In the genomic region with DNA sequence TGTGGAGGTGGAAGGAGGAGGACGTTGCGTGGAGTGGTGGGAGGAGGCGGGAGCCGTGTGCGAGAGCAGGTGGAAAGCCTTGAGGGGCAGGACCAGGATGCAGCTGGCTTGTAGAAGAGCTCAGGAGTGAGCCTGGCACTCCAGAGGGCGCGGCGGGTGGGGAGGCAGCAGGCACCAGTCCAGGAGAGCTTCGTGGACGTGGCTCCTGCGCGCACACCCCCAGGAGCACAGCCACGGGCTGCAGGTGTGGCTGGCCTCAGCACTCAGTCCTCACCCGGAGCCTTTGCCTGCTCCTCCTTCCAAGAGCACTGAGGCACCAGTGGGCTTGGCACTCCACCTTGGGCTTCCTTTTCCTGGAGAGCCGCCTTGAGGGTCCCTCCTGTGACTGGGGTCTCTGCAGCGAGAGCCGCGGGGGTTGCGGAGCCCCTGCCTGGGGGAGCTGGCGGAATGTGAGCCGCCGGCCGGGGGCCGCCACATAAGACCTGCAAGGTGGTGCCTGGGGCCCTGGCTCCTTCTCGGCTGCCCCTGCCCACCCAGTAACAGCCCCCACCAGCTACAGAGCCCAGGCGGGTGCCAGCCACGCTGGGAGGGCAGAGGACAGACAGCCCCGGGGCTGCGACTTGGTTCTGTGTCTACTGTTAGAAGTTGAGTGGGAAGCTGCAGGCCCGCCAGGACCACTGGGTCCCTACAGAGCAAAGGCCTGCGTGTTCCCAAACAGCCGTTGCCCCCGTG, we compare ENCODE assay signal across 32 cellular contexts. TPM values are rescaled to one million over a fixed set of nuclear protein-coding genes. Genes with fewer than 3 reads are reported as not detected.
DNase-seq lines count a peak whose midpoint lies in the region; ATAC-seq and TF ChIP-seq lines count a peak whose summit lies in the region.
"Had no signal": no experiment of that assay in that cellular context is flagged by ENCODE, and none has a peak within 500 bp of the region (broad histone marks: within the 10 kb centered on the region; RNA-seq: fewer than 3 reads in every experiment).

No MANE protein-coding gene starts in this region.

- H3K9me3 Mint-ChIP-seq in chondrocyte (ENCODE audit: low read depth) (no peaks in the 10 kb centered on the region), neural progenitor cell (no peaks in the 10 kb centered on the region)
- H3K9me3 Mint-ChIP-seq: activated CD4-positive, alpha-beta memory T cell treated with anti-CD3 and anti-CD28 coated beads for 36 hours; activated naive CD8-positive, alpha-beta T cell treated with anti-CD3 and anti-CD28 coated beads for 36 hours; activated T-helper 2 cell treated with anti-CD3 and anti-CD28 coated beads, Interferon-gamma antibody, Interleukin-2, Interleukin-4, amounts not matched to agents 10 μg/mL and 5 μg/mL and 100 μg/mL, durations not matched to agents 14 hours and 24 hours and 36 hours; endodermal cell; stimulated activated naive CD8-positive, alpha-beta T cell treated with anti-CD3 and anti-CD28 coated beads, Interleukin-15, amount 100 ng/mL, for 72 hours; T-helper 1 cell treated with Interleukin-12 subunit alpha and Interleukin-12 subunit beta and Interleukin-4 antibody, amounts not matched to agents 30 μg/mL and 1 μg/mL, for 36 hours had no signal

- TF ChIP-seq CTCF in BE2C (IDR thresholded peaks at IDR 0.05; ENCODE audit: low read depth, low read length), result no peak
- no peak for TF ChIP-seq CTCF in GM06990 (IDR thresholded peaks at IDR 0.05; ENCODE audit: insufficient read depth, low read length, poor library complexity, severe bottlenecking)
- TF ChIP-seq CTCF in chondrocyte (IDR thresholded peaks at IDR 0.05), result no peak
- no peak for TF ChIP-seq CTCF in neural progenitor cell (IDR thresholded peaks at IDR 0.05)

- H3K27me3 ChIP-seq in BE2C (peaks cover 38% of the 10 kb centered on the region), GM06990 (replicated peaks; ENCODE audit: control insufficient read depth, insufficient read depth, low read length) (no peaks in the 10 kb centered on the region), neural progenitor cell (no peaks in the 10 kb centered on the region)
- H3K27me3 ChIP-seq: ascending aorta, cardiac muscle cell, esophagus muscularis mucosa, foreskin keratinocyte, heart right ventricle, MG63, tibial nerve had no signal

- H3K4me3 Mint-ChIP-seq in chondrocyte (ENCODE audit: unreplicated experiment) (no peak overlapping the region), neural progenitor cell (no peak overlapping the region)
- H3K4me3 Mint-ChIP-seq: activated CD4-positive, alpha-beta memory T cell treated with anti-CD3 and anti-CD28 coated beads for 36 hours; activated naive CD8-positive, alpha-beta T cell treated with anti-CD3 and anti-CD28 coated beads for 36 hours; endodermal cell; stimulated activated naive CD8-positive, alpha-beta T cell treated with anti-CD3 and anti-CD28 coated beads, Interleukin-15, amount 100 ng/mL, for 72 hours; T-helper 1 cell treated with Interleukin-12 subunit alpha and Interleukin-12 subunit beta and Interleukin-4 antibody, amounts not matched to agents 30 μg/mL and 1 μg/mL, for 36 hours had no signal

- H3K4me3 ChIP-seq in BE2C (ENCODE audit: low read depth, low read length) (no peak overlapping the region), GM06990 (replicated peaks; ENCODE audit: low read depth, low read length) (no peak overlapping the region), neural progenitor cell (no peak overlapping the region)
- H3K4me3 ChIP-seq: ascending aorta, cardiac muscle cell, esophagus muscularis mucosa, heart right ventricle, MG63, tibial nerve had no signal

- ATAC-seq in GM18520 (IDR thresholded peaks at IDR 0.05; ENCODE audit: unreplicated experiment) (no peak), GM18519 (IDR thresholded peaks at IDR 0.05; ENCODE audit: low FRiP score, unreplicated experiment) (no peak)
- ATAC-seq: activated CD4-positive, CD25-positive, alpha-beta regulatory T cell treated with anti-CD3 and anti-CD28 coated beads, Interleukin-2, amount 50 U/mL, for 24 hours; foreskin keratinocyte; heart right ventricle; stimulated activated naive CD8-positive, alpha-beta T cell treated with anti-CD3 and anti-CD28 coated beads, Interleukin-15, amount 100 ng/mL, for 72 hours had no signal

- H3K4me2 ChIP-seq in neural progenitor cell, result no peak overlapping the region
- H3K4me2 ChIP-seq: SK-N-SH had no signal

- H3K27me3 Mint-ChIP-seq in chondrocyte (ENCODE audit: low read depth) (no peaks in the 10 kb centered on the region), neural progenitor cell (ENCODE audit: insufficient read depth, low read depth) (peaks cover 8% of the 10 kb centered on the region)
- H3K27me3 Mint-ChIP-seq: activated CD4-positive, alpha-beta memory T cell treated with anti-CD3 and anti-CD28 coated beads for 36 hours; activated naive CD8-positive, alpha-beta T cell treated with anti-CD3 and anti-CD28 coated beads for 36 hours; stimulated activated naive CD8-positive, alpha-beta T cell treated with anti-CD3 and anti-CD28 coated beads, Interleukin-15, amount 100 ng/mL, for 72 hours had no signal

- peak; percentile 7 for DNase-seq in BE2C
- DNase-seq in GM06990 (ENCODE audit: extremely low read depth, insufficient read length), result peak; percentile 6
- DNase-seq in chondrocyte (ENCODE audit: low spot score), result no peak
- DNase-seq in neural progenitor cell (ENCODE audit: low spot score), result no peak
- no peak for DNase-seq in retina
- DNase-seq: activated CD4-positive, alpha-beta memory T cell treated with anti-CD3 and anti-CD28 coated beads for 36 hours; activated naive CD8-positive, alpha-beta T cell treated with anti-CD3 and anti-CD28 coated beads for 36 hours; endodermal cell; foreskin keratinocyte; KG1; mammary epithelial cell; MG63; NCI-H1417; NCI-H2081 treated with DMSO at 0.1 percent for 48 hours; NCI-H345; NCI-H774; occipital lobe; SK-N-SH; stimulated activated naive CD8-positive, alpha-beta T cell treated with anti-CD3 and anti-CD28 coated beads, Interleukin-15, amount 100 ng/mL, for 72 hours had no signal

- H3K9ac ChIP-seq in neural progenitor cell, result no peak overlapping the region
- H3K9ac ChIP-seq: SK-N-SH had no signal

- no peaks in the 10 kb centered on the region for H3K36me3 ChIP-seq in BE2C
- peaks cover 22% of the 10 kb centered on the region for H3K36me3 ChIP-seq in GM06990 (ENCODE audit: control insufficient read depth, insufficient read depth, low read length)
- H3K36me3 ChIP-seq in neural progenitor cell, result no peaks in the 10 kb centered on the region
- H3K36me3 ChIP-seq: cardiac muscle cell had no signal

- no peak overlapping the region for H3K27ac ChIP-seq in neural progenitor cell
- H3K27ac ChIP-seq: C4-2B, cardiac muscle cell, esophagus muscularis mucosa, foreskin keratinocyte had no signal

- H3K27ac Mint-ChIP-seq in chondrocyte (ENCODE audit: unreplicated experiment), result peak overlapping the region; percentile 61
- H3K27ac Mint-ChIP-seq in neural progenitor cell, result peak overlapping the region; percentile 30
- H3K27ac Mint-ChIP-seq: activated CD4-positive, alpha-beta memory T cell treated with anti-CD3 and anti-CD28 coated beads for 36 hours; activated naive CD8-positive, alpha-beta T cell treated with anti-CD3 and anti-CD28 coated beads for 36 hours; activated T-helper 2 cell treated with anti-CD3 and anti-CD28 coated beads, Interferon-gamma antibody, Interleukin-2, Interleukin-4, amounts not matched to agents 10 μg/mL and 5 μg/mL and 100 μg/mL, durations not matched to agents 14 hours and 24 hours and 36 hours; endodermal cell; T-helper 1 cell treated with Interleukin-12 subunit alpha and Interleukin-12 subunit beta and Interleukin-4 antibody, amounts not matched to agents 30 μg/mL and 1 μg/mL, for 36 hours had no signal

- H3K9me3 ChIP-seq in BE2C (no peaks in the 10 kb centered on the region), neural progenitor cell (ENCODE audit: low read depth) (no peaks in the 10 kb centered on the region)
- H3K9me3 ChIP-seq: ascending aorta, esophagus muscularis mucosa, heart right ventricle, MG63, SK-N-SH, tibial nerve had no signal

- H3K79me2 ChIP-seq in neural progenitor cell (ENCODE audit: low read depth), result no peaks in the 10 kb centered on the region

- H3K4me1 Mint-ChIP-seq in chondrocyte (ENCODE audit: low read depth) (peaks cover 12% of the 10 kb centered on the region), neural progenitor cell (peaks cover 10% of the 10 kb centered on the region)

- no peak overlapping the region for H2AFZ ChIP-seq in neural progenitor cell (replicated peaks)

- H3F3A ChIP-seq in neural progenitor cell (ENCODE audit: low read depth), result no peaks in the 10 kb centered on the region

- H3K4me1 ChIP-seq in BE2C (peaks cover 24% of the 10 kb centered on the region), neural progenitor cell (peaks cover 13% of the 10 kb centered on the region)

- H3K36me3 Mint-ChIP-seq in chondrocyte (ENCODE audit: low read depth), result peaks cover 3% of the 10 kb centered on the region
- no peaks in the 10 kb centered on the region for H3K36me3 Mint-ChIP-seq in neural progenitor cell
- H3K36me3 Mint-ChIP-seq: activated naive CD8-positive, alpha-beta T cell treated with anti-CD3 and anti-CD28 coated beads for 36 hours had no signal

- peaks cover 15% of the 10 kb centered on the region for H4K20me1 ChIP-seq in neural progenitor cell (ENCODE audit: low read depth)

RNA-seq across cellular contexts. Expression of gene MAFK, which starts 11.1 kb away (rescaled TPM):
- polyA plus RNA-seq in BE2C (2012; ENCODE audit: insufficient read depth, insufficient read length, low read depth), result 1.6 TPM
- 21.4 to 36.1 TPM (median 35.9 TPM) in 3 replicates for total RNA-seq in chondrocyte
- total RNA-seq in neural progenitor cell (ENCODE audit: low replicate concordance), result 4.3 and 4.7 TPM in 2 replicates

RNA-seq across cellular contexts. Expression of gene TMEM184A, which starts 14.4 kb away (rescaled TPM):
- polyA plus RNA-seq in BE2C (2012; ENCODE audit: insufficient read depth, insufficient read length, low read depth), result 0.59 TPM
- total RNA-seq in chondrocyte, result 0.07 to 0.22 TPM (median 0.15 TPM) in 3 replicates
- total RNA-seq in neural progenitor cell (ENCODE audit: low replicate concordance), result 0.17 and 0.22 TPM in 2 replicates
- total RNA-seq: activated CD4-positive, alpha-beta memory T cell treated with anti-CD3 and anti-CD28 coated beads for 36 hours; ascending aorta; occipital lobe; pulmonary artery endothelial cell; skeletal muscle tissue had no signal

RNA-seq across cellular contexts. Expression of gene PSMG3, which starts 28.2 kb away (rescaled TPM):
- polyA plus RNA-seq in BE2C (2012; ENCODE audit: insufficient read depth, insufficient read length, low read depth), result 179 TPM
- 29.9 to 31.9 TPM (median 31.7 TPM) in 3 replicates for total RNA-seq in chondrocyte
- total RNA-seq in neural progenitor cell (ENCODE audit: low replicate concordance), result 31.1 and 50.3 TPM in 2 replicates

RNA-seq across cellular contexts. Expression of gene INTS1, which starts 37.4 kb away (rescaled TPM):
- 280 TPM for polyA plus RNA-seq in BE2C (2012; ENCODE audit: insufficient read depth, insufficient read length, low read depth)
- 74.8 to 94.4 TPM (median 80.4 TPM) in 3 replicates for total RNA-seq in chondrocyte
- 16.5 and 76.7 TPM in 2 replicates for total RNA-seq in neural progenitor cell (ENCODE audit: low replicate concordance)

Comparison
In these comparisons a context has a peak if more than half of its experiments do, and no peak if none do; other contexts are left out.
1. DNase-seq: peak in BE2C (single experiment) and GM06990 (single experiment); none in chondrocyte (single experiment), neural progenitor cell (single experiment) and retina (single experiment).